In genomic region chr16:19329932-19330331, GRCh38 we compare ENCODE assay signal across 2 cellular contexts.
TF ChIP-seq lines count a peak whose summit lies in the region.

No MANE protein-coding gene starts in this region.

TF ChIP-seq in GM23338, 12 proteins besides CTCF, POLR2A, EP300 and RAD21:
- no peak for TF ChIP-seq REST (IDR thresholded peaks at IDR 0.05; ENCODE audit: unreplicated experiment)
- TF ChIP-seq ZNF331 (CRISPR knock-in tag; IDR thresholded peaks at IDR 0.05; ENCODE audit: low read depth), result no peak
- no peak for TF ChIP-seq NANOG (IDR thresholded peaks at IDR 0.05; ENCODE audit: borderline replicate concordance)
- no peak for TF ChIP-seq STAT1 (IDR thresholded peaks at IDR 0.05; ENCODE audit: unreplicated experiment)
- TF ChIP-seq EZH2 (IDR thresholded peaks at IDR 0.05; ENCODE audit: low read depth, unreplicated experiment), result no peak
- no peak for TF ChIP-seq ZNF462 (CRISPR knock-in tag; IDR thresholded peaks at IDR 0.05)
- no peak for TF ChIP-seq ZNF114 (CRISPR knock-in tag; IDR thresholded peaks at IDR 0.05)
- TF ChIP-seq JUNB (IDR thresholded peaks at IDR 0.05; ENCODE audit: unreplicated experiment), result no peak
- TF ChIP-seq EZH2phosphoT487 (IDR thresholded peaks at IDR 0.05; ENCODE audit: unreplicated experiment), result no peak
- no peak for TF ChIP-seq CREB1 (CRISPR knock-in tag; IDR thresholded peaks at IDR 0.05; ENCODE audit: low read depth)
- no peak for TF ChIP-seq ETS1 (IDR thresholded peaks at IDR 0.05)
- TF ChIP-seq POLR2AphosphoS5 (IDR thresholded peaks at IDR 0.05; ENCODE audit: low read depth), result no peak

TF ChIP-seq in H1, 55 proteins besides CTCF, POLR2A, EP300 and RAD21:
- TF ChIP-seq E2F6 (IDR thresholded peaks at IDR 0.05) (no peak), SAP30 (IDR thresholded peaks at IDR 0.05; ENCODE audit: insufficient read depth, insufficient replicate concordance, low read length) (no peak), RNF2 (IDR thresholded peaks at IDR 0.05; ENCODE audit: borderline replicate concordance, low read depth, low read length, missing control alignments, poor library complexity, severe bottlenecking) (no peak), JUND (IDR thresholded peaks at IDR 0.05; ENCODE audit: low read length) (no peak), ATF2 (IDR thresholded peaks at IDR 0.05; ENCODE audit: low read length) (no peak), CBX5 (IDR thresholded peaks at IDR 0.05; ENCODE audit: low read depth, low read length) (no peak), ASH2L (IDR thresholded peaks at IDR 0.05; ENCODE audit: low read length) (no peak), EZH2 (IDR thresholded peaks at IDR 0.05; ENCODE audit: low read depth, low read length, severe bottlenecking) (no peak), KDM5A (IDR thresholded peaks at IDR 0.05; ENCODE audit: low read length) (no peak), BCL11A (IDR thresholded peaks at IDR 0.05; ENCODE audit: low read depth in 2 of 2, low read length in 2 of 2) (no peak), HDAC2 (IDR thresholded peaks at IDR 0.05; ENCODE audit: borderline replicate concordance in 1 of 2, low read depth in 2 of 2, low read length in 2 of 2) (no peak), BACH1 (IDR thresholded peaks at IDR 0.05; ENCODE audit: low read length) (no peak), POU5F1 (IDR thresholded peaks at IDR 0.05; ENCODE audit: low read depth, low read length) (no peak), NANOG (IDR thresholded peaks at IDR 0.05; ENCODE audit: insufficient read depth, low read depth, low read length, poor library complexity, severe bottlenecking) (no peak), MAX (IDR thresholded peaks at IDR 0.05) (no peak), CHD7 (IDR thresholded peaks at IDR 0.05; ENCODE audit: insufficient replicate concordance, low read length) (no peak), TAF1 (IDR thresholded peaks at IDR 0.05; ENCODE audit: low read depth, low read length) (no peak), SUZ12 (IDR thresholded peaks at IDR 0.05; ENCODE audit: low read length) (no peak), RXRA (IDR thresholded peaks at IDR 0.05; ENCODE audit: insufficient read depth, low read depth, low read length) (no peak)
TF ChIP-seq in H1: peak in this region for 0.
